In genomic region chr1:181011301-181012202, GRCh38 we compare ENCODE assay signal across 17 cellular contexts. TPM values are rescaled to one million over a fixed set of nuclear protein-coding genes. Genes with fewer than 3 reads are reported as not detected.
DNase-seq lines count a peak whose midpoint lies in the region; ATAC-seq, FAIRE-seq and TF ChIP-seq lines count a peak whose summit lies in the region.
"Had no signal": no experiment of that assay in that cellular context is flagged by ENCODE, and none has a peak within 500 bp of the region (broad histone marks: within the 10 kb centered on the region; RNA-seq: fewer than 3 reads in every experiment).

No MANE protein-coding gene starts in this region.

- DNase-seq in GM19239 (ENCODE audit: insufficient read length, low spot score) (no peak), ascending aorta (ENCODE audit: low spot score in 2 of 2) (no peak), thyroid gland (peak; percentile 78 to 80)
- DNase-seq in activated CD8-positive, alpha-beta memory T cell treated with anti-CD3 and anti-CD28 coated beads for 24 hours: no peak
- DNase-seq: activated CD4-positive, alpha-beta T cell treated with anti-CD3 and anti-CD28 coated beads, Interleukin-2, amount 50 U/mL, for 48 hours; activated naive CD8-positive, alpha-beta T cell treated with anti-CD3 and anti-CD28 coated beads, Interleukin-2, amount 10 ng/mL, durations not matched to agents 7 days and 5 days; activated T-cell treated with anti-CD3 and anti-CD28 coated beads, Interleukin-2, amount 50 U/mL, for 4 hours; CD4-positive, alpha-beta T cell; cerebellar nuclear complex; left colon; MV-4-11; NCI-H2029; NCI-H69; stimulated activated CD4-positive, alpha-beta T cell treated with anti-CD3 and anti-CD28 coated beads, Interleukin-1b, Interleukin-23, amount 100 ng/mL, for 48 hours had no signal

- peak in 1 of 2 donors; percentile 35 for TF ChIP-seq POLR2A in thyroid gland (IDR thresholded peaks at IDR 0.05)

- H3K27ac ChIP-seq in ascending aorta (peak overlapping the region; percentile 34 to 41), mesodermal cell (ENCODE audit: low read depth, low read length, severe bottlenecking) (peak overlapping the region; percentile 64), thyroid gland (peak overlapping the region; percentile 62 to 92 (median 77))

- H3K4me3 ChIP-seq in ascending aorta (no peak overlapping the region), mesodermal cell (ENCODE audit: extremely low read depth, insufficient read depth, low read length, poor library complexity, severe bottlenecking) (no peak overlapping the region), thyroid gland (replicated peaks in 1 of 3) (no peak overlapping the region)

- 90 to 92% methylated on average over 3 of the region's 3 CpGs for WGBS in mesodermal cell (ENCODE audit: insufficient coverage in 2 of 2), 2 experiments
- WGBS in thyroid gland, 2 donors: 26 to 32% methylated on average over 3 of the region's 3 CpGs

- no peak for TF ChIP-seq CTCF in ascending aorta (IDR thresholded peaks at IDR 0.05)
- TF ChIP-seq CTCF in thyroid gland (IDR thresholded peaks at IDR 0.05): no peak

- intact Hi-C loops in ascending aorta (cut with DNase I): no loop called here
- intact Hi-C loops in thyroid gland (cut with DNase I): no loop called here

- H3K9me3 ChIP-seq in ascending aorta (no peaks in the 10 kb centered on the region), mesodermal cell (ENCODE audit: control insufficient read depth, low read length) (no peaks in the 10 kb centered on the region), thyroid gland (no peaks in the 10 kb centered on the region)

- FAIRE-seq in GM19239 (lab: Jason Lieb, UNC): peak; percentile 66

- no peak for ATAC-seq in GM19463 (IDR thresholded peaks at IDR 0.05; ENCODE audit: unreplicated experiment)
- no peak for ATAC-seq in HG03039 (IDR thresholded peaks at IDR 0.05; ENCODE audit: unreplicated experiment)
- ATAC-seq: activated T-cell treated with anti-CD3 and anti-CD28 coated beads, Interleukin-2, amount 50 U/mL, for 4 hours; left colon had no signal

- H3K27me3 ChIP-seq in ascending aorta (no peaks in the 10 kb centered on the region), thyroid gland (no peaks in the 10 kb centered on the region)

- H3K4me1 ChIP-seq in ascending aorta (peaks cover 0 to 29% of the 10 kb centered on the region in 2 donors), mesodermal cell (ENCODE audit: control insufficient read depth, insufficient read depth, low read length, poor library complexity, severe bottlenecking) (peaks cover 10% of the 10 kb centered on the region), thyroid gland (peaks cover 31 to 41% of the 10 kb centered on the region in 2 donors)

- H3K36me3 ChIP-seq in ascending aorta (no peaks in the 10 kb centered on the region), mesodermal cell (ENCODE audit: control insufficient read depth, insufficient read depth, low read length) (peaks cover 4% of the 10 kb centered on the region), thyroid gland (no peaks in the 10 kb centered on the region)

RNA-seq across cellular contexts. Expression of gene STX6, which starts 11.1 kb away (rescaled TPM):
- 15.5 TPM for total RNA-seq in ascending aorta
- polyA plus RNA-seq in mesodermal cell (2013, experiment 1 of 2): 15.2 TPM
- polyA plus RNA-seq in mesodermal cell (2013, experiment 2 of 2): 12.1 TPM
- 10 to 100 TPM; 26.9 to 47.7 (median 37.8) TPM for total RNA-seq in thyroid gland

RNA-seq across cellular contexts. Expression of gene MR1, which starts 22.2 kb away (rescaled TPM):
- total RNA-seq in ascending aorta: 19.2 TPM
- polyA plus RNA-seq in mesodermal cell (2013, experiment 1 of 2): 0.59 TPM
- 0.66 TPM for polyA plus RNA-seq in mesodermal cell (2013, experiment 2 of 2)
- 10 to 100 TPM; 21.9 to 32.2 (median 25.2) TPM for total RNA-seq in thyroid gland

Comparison
In these comparisons a context has a peak if more than half of its experiments do, and no peak if none do; other contexts are left out.
1. DNase-seq: peak in thyroid gland (2 of 2); none in GM19239 (single experiment), ascending aorta (0 of 2) and activated CD8-positive, alpha-beta memory T cell treated with anti-CD3 and anti-CD28 coated beads for 24 hours (single experiment).
2. Peak in every context shown above with its lines, with median percentiles within 50 percentile points of each other: H3K27ac ChIP-seq.